Comparison of ENCODE assay signal across 28 cellular contexts in the genomic region with DNA sequence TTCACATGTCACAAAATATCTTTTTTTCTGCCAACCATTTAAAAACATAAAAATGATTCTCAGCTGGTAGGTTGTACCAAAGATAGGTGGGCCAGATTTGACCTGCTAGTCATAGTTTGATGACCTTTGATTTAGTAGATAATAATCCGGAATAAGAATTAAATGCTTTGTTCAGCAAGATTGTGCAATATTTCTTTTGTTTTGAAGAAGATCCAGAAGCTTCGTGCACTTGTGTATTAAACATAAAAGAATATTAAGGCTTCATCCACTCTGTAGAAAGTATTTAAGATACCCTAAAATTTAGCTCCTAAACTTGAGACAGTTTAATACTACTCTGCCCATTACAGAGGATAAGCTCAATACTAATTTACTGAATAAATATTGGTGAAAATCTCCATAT.
"Had no signal": no experiment of that assay in that cellular context is flagged by ENCODE, and none has a peak within 500 bp of the region (broad histone marks: within the 10 kb centered on the region; RNA-seq: fewer than 3 reads in every experiment).

No MANE protein-coding gene starts in this region.

- H3K4me3 ChIP-seq: colonic mucosa, coronary artery, dorsolateral prefrontal cortex, esophagus muscularis mucosa, esophagus squamous epithelium, gastrocnemius medialis, gastroesophageal sphincter, heart left ventricle, heart right ventricle had no signal

- FAIRE-seq: colon, endometrium, endothelial cell of umbilical vein, frontal cortex had no signal

- H3K4me1 ChIP-seq: colonic mucosa, esophagus muscularis mucosa, esophagus squamous epithelium, foreskin keratinocyte, gastrocnemius medialis, gastroesophageal sphincter, heart left ventricle, heart right ventricle had no signal

- DNase-seq: colonic mucosa; cortex of kidney; dermis blood vessel endothelial cell; dorsolateral prefrontal cortex; effector CD4-positive, alpha-beta T cell; effector CD8-positive, alpha-beta T cell; effector memory CD4-positive, alpha-beta T cell; effector memory CD8-positive, alpha-beta T cell; endodermal cell; erythroblast; esophagus squamous epithelium; foreskin fibroblast; foreskin keratinocyte; foreskin melanocyte; gastrocnemius medialis; glutamatergic neuron; head of caudate nucleus; heart left ventricle; heart right ventricle had no signal

- H3K27ac ChIP-seq: colonic mucosa, coronary artery, dorsolateral prefrontal cortex, epithelial cell of prostate, esophagus muscularis mucosa, esophagus squamous epithelium, foreskin keratinocyte, gastrocnemius medialis, gastroesophageal sphincter, heart left ventricle, heart right ventricle had no signal

- ATAC-seq: effector memory CD8-positive, alpha-beta T cell; esophagus mucosa; foreskin keratinocyte; gastrocnemius medialis; gastroesophageal sphincter; heart left ventricle; heart right ventricle had no signal

- H3K27me3 ChIP-seq: colonic mucosa, dorsolateral prefrontal cortex, esophagus muscularis mucosa, esophagus squamous epithelium, foreskin keratinocyte, gastrocnemius medialis, gastroesophageal sphincter, heart left ventricle, heart right ventricle had no signal

- H3K9me3 ChIP-seq: colonic mucosa, esophagus squamous epithelium, gastrocnemius medialis had no signal

- H3K36me3 ChIP-seq: colonic mucosa, esophagus squamous epithelium, gastrocnemius medialis had no signal
